ENCODE assay signal across 1 cellular context in the genomic region with DNA sequence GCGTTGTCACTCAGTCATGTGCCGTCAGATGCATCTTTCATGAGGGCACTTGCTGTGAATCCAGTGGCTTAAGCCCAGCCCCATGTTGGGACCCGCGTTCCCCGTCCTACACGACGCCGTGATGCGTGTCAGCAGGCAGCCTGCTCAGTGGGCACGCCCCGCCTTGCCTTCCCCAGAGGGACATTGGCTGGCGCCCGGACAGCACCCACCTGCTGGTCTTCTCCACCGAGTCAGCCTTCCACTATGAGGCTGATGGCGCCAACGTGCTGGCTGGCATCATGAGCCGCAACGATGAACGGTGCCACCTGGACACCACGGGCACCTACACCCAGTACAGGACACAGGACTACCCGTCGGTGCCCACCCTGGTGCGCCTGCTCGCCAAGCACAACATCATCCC.
TF ChIP-seq lines count a peak whose summit lies in the region.

No MANE protein-coding gene starts in this region.

TF ChIP-seq in HCT116, 20 proteins besides CTCF, POLR2A, EP300 and RAD21 (continued from another document):
- TF ChIP-seq POLR2AphosphoS5 (IDR thresholded peaks at IDR 0.05; ENCODE audit: low read depth, low read length): peak; percentile 28; the same call in 1 of the 2 replicates
- TF ChIP-seq, protein P1, sequence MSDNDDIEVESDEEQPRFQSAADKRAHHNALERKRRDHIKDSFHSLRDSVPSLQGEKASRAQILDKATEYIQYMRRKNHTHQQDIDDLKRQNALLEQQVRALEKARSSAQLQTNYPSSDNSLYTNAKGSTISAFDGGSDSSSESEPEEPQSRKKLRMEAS (IDR thresholded peaks at IDR 0.05): no peak
